ENCODE assay signal across 8 cellular contexts in genomic region chr1:40848530-40849189, GRCh38. TPM values are rescaled to one million over a fixed set of nuclear protein-coding genes. Genes with fewer than 3 reads are reported as not detected.
DNase-seq lines count a peak whose midpoint lies in the region; ATAC-seq and TF ChIP-seq lines count a peak whose summit lies in the region.

No MANE protein-coding gene starts in this region.

- no peaks in the 10 kb centered on the region for H3K27me3 ChIP-seq in DND-41 (ENCODE audit: insufficient read depth, low read length, poor library complexity)
- no peaks in the 10 kb centered on the region for H3K27me3 ChIP-seq in Karpas-422 (ENCODE audit: low read length)
- H3K27me3 ChIP-seq in mesenchymal stem cell (ENCODE audit: control insufficient read depth in 1 of 2, insufficient read depth in 1 of 2, low read length in 2 of 2): peaks cover 0 to 5% of the 10 kb centered on the region in 2 experiments

- H2AFZ ChIP-seq in DND-41 (ENCODE audit: low read depth, low read length): no peak overlapping the region
- no peak overlapping the region for H2AFZ ChIP-seq in Karpas-422 (ENCODE audit: low read length)
- no peak overlapping the region for H2AFZ ChIP-seq in mesenchymal stem cell (ENCODE audit: low read depth, low read length)

- DNase-seq in DND-41 (peak; percentile 21), Karpas-422 (peak; percentile 71), OCI-M1 (lab: John Stamatoyannopoulos, UW) (peak; percentile 74), dermis microvascular lymphatic vessel endothelial cell (ENCODE audit: low read depth in 2 of 2) (peak; percentile 56 to 69), mesenchymal stem cell (peak; percentile 72), natural killer cell (no peak)

- H3K18ac ChIP-seq in mesenchymal stem cell (ENCODE audit: low read depth in 1 of 2, low read length in 2 of 2): no peak overlapping the region

- no peak overlapping the region for H3K4me3 ChIP-seq in DND-41 (ENCODE audit: low read depth in 1 of 2, low read length in 2 of 2)
- no peak overlapping the region for H3K4me3 ChIP-seq in Karpas-422 (ENCODE audit: low read length)
- no peak overlapping the region for H3K4me3 ChIP-seq in mesenchymal stem cell (ENCODE audit: insufficient read depth in 1 of 2, low read depth in 1 of 2, low read length in 2 of 2)

- H3K27ac ChIP-seq in DND-41 (ENCODE audit: low read length) (no peak overlapping the region), Karpas-422 (ENCODE audit: low read length) (peak overlapping the region; percentile 99), mesenchymal stem cell (ENCODE audit: low read length, poor library complexity, severe bottlenecking) (no peak overlapping the region)

- no peaks in the 10 kb centered on the region for H3K79me2 ChIP-seq in DND-41 (ENCODE audit: insufficient read depth, low read length)
- no peaks in the 10 kb centered on the region for H3K79me2 ChIP-seq in Karpas-422 (ENCODE audit: low read length)

- no peak overlapping the region for H3K4me3 Mint-ChIP-seq in natural killer cell

- H3K4me2 ChIP-seq in DND-41 (ENCODE audit: insufficient read depth, low read length) (no peak overlapping the region), Karpas-422 (ENCODE audit: low read depth, low read length, poor library complexity, severe bottlenecking) (peak overlapping the region; percentile 49), mesenchymal stem cell (ENCODE audit: low read length, poor library complexity, severe bottlenecking) (no peak overlapping the region)

- H3K9ac ChIP-seq in DND-41 (ENCODE audit: low read depth, low read length) (no peak overlapping the region), Karpas-422 (ENCODE audit: low read length) (peak overlapping the region; percentile 62), mesenchymal stem cell (ENCODE audit: low read length) (no peak overlapping the region)

- no peak overlapping the region for H2BK5ac ChIP-seq in mesenchymal stem cell (ENCODE audit: low read depth, low read length, poor library complexity, severe bottlenecking)

- intact Hi-C loops in natural killer cell (cut with micrococcal nuclease): no loop called here

- H3K23ac ChIP-seq in mesenchymal stem cell (ENCODE audit: low read length in 2 of 2): no peak overlapping the region

- H3K14ac ChIP-seq in mesenchymal stem cell (ENCODE audit: low read length in 2 of 2): no peak overlapping the region

- no peaks in the 10 kb centered on the region for H3K9me2 ChIP-seq in Karpas-422 (replicated peaks; ENCODE audit: insufficient read depth, low read length)

- H3K9me3 ChIP-seq in DND-41 (ENCODE audit: insufficient read depth, low read length, severe bottlenecking) (no peaks in the 10 kb centered on the region), Karpas-422 (ENCODE audit: low read length) (no peaks in the 10 kb centered on the region), mesenchymal stem cell (ENCODE audit: control insufficient read depth, low read length) (no peaks in the 10 kb centered on the region)

- H3K36me3 Mint-ChIP-seq in natural killer cell: no peaks in the 10 kb centered on the region

- 41% methylated on average over 6 of the region's 6 CpGs for WGBS in mesenchymal stem cell

- H3K36me3 ChIP-seq in DND-41 (ENCODE audit: insufficient read depth, low read length) (no peaks in the 10 kb centered on the region), Karpas-422 (ENCODE audit: insufficient read depth, low read length) (no peaks in the 10 kb centered on the region), mesenchymal stem cell (ENCODE audit: control insufficient read depth in 1 of 2, insufficient read depth in 2 of 2, low read depth in 1 of 2, low read length in 2 of 2) (no peaks in the 10 kb centered on the region)

- no peak overlapping the region for H3K27ac Mint-ChIP-seq in natural killer cell

- H4K91ac ChIP-seq in mesenchymal stem cell (ENCODE audit: low read length): no peak overlapping the region

- no peaks in the 10 kb centered on the region for H3K9me3 Mint-ChIP-seq in natural killer cell

- H4K20me1 ChIP-seq in DND-41 (ENCODE audit: insufficient read depth, low read length) (no peaks in the 10 kb centered on the region), Karpas-422 (ENCODE audit: insufficient read depth, low read depth, low read length) (no peaks in the 10 kb centered on the region)

- no peak overlapping the region for H4K8ac ChIP-seq in mesenchymal stem cell (ENCODE audit: low read length)

- peaks cover 4% of the 10 kb centered on the region for H3K4me1 ChIP-seq in DND-41 (ENCODE audit: insufficient read depth, low read length)
- H3K4me1 ChIP-seq in Karpas-422 (ENCODE audit: low read length): peaks cover 61% of the 10 kb centered on the region
- no peaks in the 10 kb centered on the region for H3K4me1 ChIP-seq in mesenchymal stem cell (ENCODE audit: control insufficient read depth, insufficient read depth, low read depth, low read length)

- ATAC-seq in DND-41 (ENCODE audit: insufficient read depth, low read depth) (no peak), natural killer cell (no peak), GM21723 (IDR thresholded peaks at IDR 0.05; ENCODE audit: unreplicated experiment) (no peak), HG03520 (IDR thresholded peaks at IDR 0.05; ENCODE audit: unreplicated experiment) (no peak)

- TF ChIP-seq CTCF in DND-41 (IDR thresholded peaks at IDR 0.05; ENCODE audit: borderline replicate concordance, extremely low read depth, low read length, poor library complexity, severe bottlenecking) (peak; percentile 66), natural killer cell (IDR thresholded peaks at IDR 0.05) (no peak)

- H2AK5ac ChIP-seq in mesenchymal stem cell (ENCODE audit: low read length, severe bottlenecking): no peak overlapping the region

- no peak overlapping the region for H3K4ac ChIP-seq in mesenchymal stem cell (ENCODE audit: low read depth in 1 of 2, low read length in 2 of 2)

- H2BK120ac ChIP-seq in mesenchymal stem cell (ENCODE audit: low read depth, low read length): no peak overlapping the region

- no peaks in the 10 kb centered on the region for H3K79me1 ChIP-seq in mesenchymal stem cell (replicated peaks; ENCODE audit: low read length, poor library complexity, severe bottlenecking)

- peaks cover 0 to 3% of the 10 kb centered on the region in 2 donors for H3K27me3 Mint-ChIP-seq in natural killer cell (ENCODE audit: low read depth in 2 of 2)

- no peak overlapping the region for H2BK15ac ChIP-seq in mesenchymal stem cell (ENCODE audit: low read depth, poor library complexity, severe bottlenecking)

- H3K4me1 Mint-ChIP-seq in natural killer cell: peaks cover 10 to 20% of the 10 kb centered on the region in 2 donors

- no peak overlapping the region for H2BK12ac ChIP-seq in mesenchymal stem cell (ENCODE audit: low read length in 2 of 2)

RNA-seq across cellular contexts. Expression of gene CITED4, which starts 13.5 kb away (rescaled TPM):
- not detected in 2 replicates for total RNA-seq in Karpas-422 (2014; rRNA removed; shearing (Covaris generic); ENCODE audit: low replicate concordance)
- 2.8 and 3.4 TPM in 2 replicates for total RNA-seq in dermis microvascular lymphatic vessel endothelial cell
- 8.6 TPM for polyA plus RNA-seq in mesenchymal stem cell (2013, experiment 1 of 2)
- 9.3 TPM for polyA plus RNA-seq in mesenchymal stem cell (2013, experiment 2 of 2)
- total RNA-seq in natural killer cell: 1 to 10 TPM; 3.5 to 7.7 (median 4.9) TPM
